ENCODE assay signal across 13 cellular contexts in the genomic region with DNA sequence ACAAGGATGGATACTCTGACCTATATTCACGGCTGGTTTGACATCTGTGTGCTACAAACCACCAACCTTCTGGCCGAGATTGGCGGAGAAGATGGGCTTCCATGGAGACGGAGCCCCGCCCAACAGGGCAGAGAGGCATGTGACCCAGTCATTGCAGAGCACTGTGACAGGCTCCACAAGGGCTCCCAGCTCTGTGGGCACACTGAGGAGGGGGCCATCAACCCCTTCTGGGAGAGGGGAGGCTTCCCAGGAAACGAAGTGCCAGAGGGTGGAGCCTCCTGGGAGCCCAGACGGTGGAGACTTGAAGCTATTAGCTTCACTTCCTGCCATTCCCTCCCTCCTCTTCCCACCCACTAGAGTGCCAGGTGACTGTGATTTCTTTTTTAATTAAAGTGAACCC.
DNase-seq lines count a peak whose midpoint lies in the region; ATAC-seq and TF ChIP-seq lines count a peak whose summit lies in the region.
"Had no signal": no experiment of that assay in that cellular context is flagged by ENCODE, and none has a peak within 500 bp of the region (broad histone marks: within the 10 kb centered on the region; RNA-seq: fewer than 3 reads in every experiment).

No MANE protein-coding gene starts in this region.

- H3K9me3 ChIP-seq in mammary epithelial cell (replicated peaks; ENCODE audit: insufficient read depth, low read length) (no peaks in the 10 kb centered on the region), breast epithelium (no peaks in the 10 kb centered on the region), prostate gland (no peaks in the 10 kb centered on the region)
- H3K9me3 ChIP-seq: uterus had no signal

- H2AFZ ChIP-seq in mammary epithelial cell (ENCODE audit: low read depth, low read length) = peak overlapping the region; percentile 57

- H3K4me1 ChIP-seq in mammary epithelial cell (ENCODE audit: insufficient read depth, low read length) (peaks cover 2% of the 10 kb centered on the region), breast epithelium (no peaks in the 10 kb centered on the region), prostate gland (replicated peaks) (no peaks in the 10 kb centered on the region)
- H3K4me1 ChIP-seq: gastroesophageal sphincter, uterus had no signal

- in situ Hi-C loops in mammary epithelial cell (cut with MboI; ENCODE audit: low sequenced_read_pairs in 2 of 2) = no loop called here

- no TSS peak for BruUV-seq in mammary epithelial cell (replicated peaks; lab: Mats Ljungman, UMichigan)

- CTCF ChIA-PET in mammary epithelial cell (lab: Charles Lee; ENCODE audit: low non-redundant PET) = no interaction called here

- no peaks in the 10 kb centered on the region for H4K20me1 ChIP-seq in mammary epithelial cell (ENCODE audit: insufficient read depth, low read length)

- no peak overlapping the region for H3K9ac ChIP-seq in mammary epithelial cell (ENCODE audit: insufficient read depth, low read length)

- dilution Hi-C loops in mammary epithelial cell (cut with HindIII; ENCODE audit: low sequenced_read_pairs) = no loop called here

- H3K79me2 ChIP-seq in mammary epithelial cell (ENCODE audit: insufficient read depth, low read length) = no peaks in the 10 kb centered on the region

- peak overlapping the region; percentile 2 for H3K4me2 ChIP-seq in mammary epithelial cell (ENCODE audit: insufficient read depth, low read depth, low read length)

- DNase-seq in mammary epithelial cell (no peak), breast epithelium (ENCODE audit: low spot score in 2 of 2) (no peak), NCI-H748 (lab: John Stamatoyannopoulos, UW; ENCODE audit: unreplicated experiment) (peak; percentile 61), head of caudate nucleus (peak in 37 of 42 donors; percentile 17 to 75 (median 49)), cardiac septum (ENCODE audit: low spot score) (no peak), GF-D8 (lab: John Stamatoyannopoulos, UW) (no peak), prostate gland (ENCODE audit: low spot score) (no peak)
- DNase-seq: left cardiac atrium, MV-4-11, uterus had no signal

- TF ChIP-seq POLR2A in breast epithelium (IDR thresholded peaks at IDR 0.05) = no peak
- TF ChIP-seq POLR2A in prostate gland (IDR thresholded peaks at IDR 0.05) = no peak

- no peak for TF ChIP-seq CTCF in mammary epithelial cell (conservative IDR thresholded peaks at IDR 0.05 in 1 of 2, IDR thresholded peaks at IDR 0.05 in 1 of 2; ENCODE audit: extremely low read depth in 1 of 2, insufficient read depth in 1 of 2, low read depth in 1 of 2, low read length in 2 of 2)
- no peak for TF ChIP-seq CTCF in breast epithelium (IDR thresholded peaks at IDR 0.05)
- TF ChIP-seq CTCF in prostate gland (IDR thresholded peaks at IDR 0.05) = no peak

- H3K27me3 ChIP-seq in mammary epithelial cell (ENCODE audit: insufficient read depth, low read length) (no peaks in the 10 kb centered on the region), breast epithelium (no peaks in the 10 kb centered on the region), prostate gland (replicated peaks; ENCODE audit: insufficient read depth) (no peaks in the 10 kb centered on the region)
- H3K27me3 ChIP-seq: uterus had no signal

- intact Hi-C loops in mammary epithelial cell (cut with micrococcal nuclease) (no loop called here), breast epithelium (cut with DNase I; ENCODE audit: low total_unique reads) (loop anchor here (10.0 kb wide), 1 partner anchor 413 kb away; no protein-coding TSS in a partner anchor), head of caudate nucleus (cut with DNase I) (no loop called here), cardiac septum (cut with DNase I) (no loop called here), prostate gland (cut with DNase I) (no loop called here)

- H3K27ac ChIP-seq in mammary epithelial cell (ENCODE audit: insufficient read depth, low read depth, low read length) (no peak overlapping the region), breast epithelium (peak overlapping the region in 1 of 2 donors; percentile 23), prostate gland (no peak overlapping the region)
- H3K27ac ChIP-seq: gastroesophageal sphincter, uterus had no signal

- H3K36me3 ChIP-seq in mammary epithelial cell (ENCODE audit: insufficient read depth, low read length) = no peaks in the 10 kb centered on the region
- H3K36me3 ChIP-seq in breast epithelium = no peaks in the 10 kb centered on the region
- no peaks in the 10 kb centered on the region for H3K36me3 ChIP-seq in prostate gland
- H3K36me3 ChIP-seq: gastroesophageal sphincter, uterus had no signal

- no peak for ATAC-seq in GM18519 (IDR thresholded peaks at IDR 0.05; ENCODE audit: low FRiP score, unreplicated experiment)
- ATAC-seq: gastroesophageal sphincter, left cardiac atrium, Panc1 had no signal

- no peak overlapping the region for H3K4me3 ChIP-seq in mammary epithelial cell (replicated peaks in 1 of 3; ENCODE audit: insufficient read depth in 1 of 3, low read depth in 2 of 3, low read length in 3 of 3)
- no peak overlapping the region for H3K4me3 ChIP-seq in breast epithelium
- no peak overlapping the region for H3K4me3 ChIP-seq in prostate gland
- H3K4me3 ChIP-seq: gastroesophageal sphincter, uterus had no signal

- 42% methylated on average over 6 of the region's 7 CpGs for WGBS in mammary epithelial cell (ENCODE audit: low coverage, missing lambda C conversion rate)
- WGBS in prostate gland = 44% methylated on average over 7 of the region's 7 CpGs

Comparison
In these comparisons a context has a peak if more than half of its experiments do, and no peak if none do; other contexts are left out.
1. DNase-seq: peak in NCI-H748 (single experiment) and head of caudate nucleus (37 of 42); none in mammary epithelial cell (single experiment), breast epithelium (0 of 2), cardiac septum (single experiment), GF-D8 (single experiment) and prostate gland (single experiment).